Comparison of ENCODE assay signal across 8 cellular contexts in the genomic region with DNA sequence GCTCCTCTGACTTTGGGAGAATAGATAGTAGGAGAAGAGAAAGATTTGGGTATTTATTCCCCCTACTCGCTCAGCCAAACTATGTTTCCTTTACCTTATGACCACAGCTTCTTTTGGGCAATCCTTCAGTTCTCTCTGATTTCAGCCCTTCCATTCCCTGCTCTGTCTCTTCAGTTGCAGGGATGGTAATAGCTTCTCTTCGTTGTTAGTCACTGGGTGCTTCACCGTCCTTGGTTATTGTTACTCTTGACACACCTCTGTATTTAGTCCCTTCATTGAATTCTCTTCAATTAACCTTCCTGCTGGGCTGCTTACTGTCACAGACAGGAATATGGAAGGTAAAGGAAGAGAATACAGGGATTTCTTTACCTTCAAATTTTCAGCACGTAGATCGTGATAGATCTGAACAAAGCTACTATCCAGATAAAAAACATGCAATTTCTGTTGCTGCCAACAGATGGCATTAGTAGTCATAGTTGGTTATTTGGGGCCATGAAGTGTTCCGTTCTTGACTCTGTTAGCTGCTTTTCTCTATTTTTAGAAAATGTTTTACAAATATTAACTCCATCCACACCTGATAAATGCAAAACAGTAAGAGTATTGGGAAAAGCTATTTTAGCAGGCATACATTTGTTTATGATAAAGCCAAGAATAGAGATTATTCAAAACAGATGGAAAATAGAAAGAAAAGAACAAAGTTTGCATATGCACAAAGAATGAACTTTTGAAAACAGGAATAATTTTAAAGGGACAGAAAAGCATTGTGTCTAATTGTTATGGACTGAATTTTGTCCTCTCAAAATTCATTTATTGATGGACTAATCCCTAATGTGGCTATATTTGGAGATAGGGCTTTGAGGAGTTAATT. TPM values are rescaled to one million over a fixed set of nuclear protein-coding genes. Genes with fewer than 3 reads are reported as not detected.
A peak's percentile ranks its signal among the peaks of the same experiment; 100 is the strongest.
DNase-seq lines count a peak whose midpoint lies in the region; ATAC-seq, FAIRE-seq and TF ChIP-seq lines count a peak whose summit lies in the region.

No MANE protein-coding gene starts in this region.

- H4K20me1 ChIP-seq in GM23248 (ENCODE audit: insufficient read depth), result no peaks in the 10 kb centered on the region

- H3K27ac ChIP-seq in GM23248 (no peak overlapping the region), endodermal cell (ENCODE audit: low read depth, low read length) (no peak overlapping the region)

- H3K9me3 Mint-ChIP-seq in activated CD4-positive, alpha-beta T cell treated with anti-CD3 and anti-CD28 coated beads, Interleukin-2, amount 10 ng/mL, durations not matched to agents 24 days and 14 days, result no peaks in the 10 kb centered on the region
- peaks cover 6% of the 10 kb centered on the region for H3K9me3 Mint-ChIP-seq in endodermal cell

- H3K9me3 ChIP-seq in GM23248 (ENCODE audit: low read depth), result no peaks in the 10 kb centered on the region
- H3K9me3 ChIP-seq in endodermal cell (ENCODE audit: control insufficient read depth, low read length), result no peaks in the 10 kb centered on the region

- no peaks in the 10 kb centered on the region for H3K4me1 ChIP-seq in GM23248 (ENCODE audit: insufficient read depth)
- no peaks in the 10 kb centered on the region for H3K4me1 ChIP-seq in endodermal cell (ENCODE audit: control insufficient read depth, insufficient read depth, low read length)

- no peaks in the 10 kb centered on the region for H3F3A ChIP-seq in GM23248 (ENCODE audit: insufficient read depth)

- peak overlapping the region; percentile 87 for H2AFZ ChIP-seq in GM23248

- H3K4me3 ChIP-seq in GM23248 (peak overlapping the region; percentile 72), endodermal cell (ENCODE audit: low read length) (no peak overlapping the region)

- in situ Hi-C loops in GM23248 (cut with MboI), result loop anchor here (25.0 kb wide), 1 partner anchor 557 kb away; no protein-coding TSS in a partner anchor
- in situ Hi-C loops in KBM-7 (cut with MboI; ENCODE audit: low pct_unique_long_range_greater_than_20kb, low sequenced_read_pairs), result no loop called here

- peaks cover 5% of the 10 kb centered on the region for H3K4me1 Mint-ChIP-seq in activated CD4-positive, alpha-beta T cell treated with anti-CD3 and anti-CD28 coated beads, Interleukin-2, amount 10 ng/mL, durations not matched to agents 24 days and 14 days
- peaks cover 20% of the 10 kb centered on the region for H3K4me1 Mint-ChIP-seq in endodermal cell

- DNase-seq in activated CD4-positive, alpha-beta T cell treated with anti-CD3 and anti-CD28 coated beads, Interleukin-2, amount 10 ng/mL, durations not matched to agents 24 days and 14 days, result peak; percentile 69
- DNase-seq in activated CD4-positive, alpha-beta T cell treated with anti-CD3 and anti-CD28 coated beads, Interleukin-2, amount 50 U/mL, for 1 hour, result no peak
- peak; percentile 70 for DNase-seq in GM23248
- DNase-seq in KBM-7, result peak; percentile 43
- DNase-seq in RCC 7860 (ENCODE audit: low spot score), result peak; percentile 53
- DNase-seq in endodermal cell, result no peak
- peak; percentile 46 for DNase-seq in midbrain (lab: John Stamatoyannopoulos, UW)

- peak; percentile 86 for FAIRE-seq in RCC 7860 (lab: Jason Lieb, UNC)

- TF ChIP-seq CTCF in endodermal cell (conservative IDR thresholded peaks at IDR 0.05), result peak; percentile 87

- no peaks in the 10 kb centered on the region for H3K79me2 ChIP-seq in GM23248 (ENCODE audit: insufficient read depth)

- H3K4me2 ChIP-seq in GM23248 (ENCODE audit: unreplicated experiment), result peak overlapping the region; percentile 94

- H3K9ac ChIP-seq in GM23248, result peak overlapping the region; percentile 45
- H3K9ac ChIP-seq in endodermal cell (ENCODE audit: extremely low read depth, low read length, poor library complexity, severe bottlenecking), result no peak overlapping the region

- peaks cover 13% of the 10 kb centered on the region for H3K27me3 Mint-ChIP-seq in activated CD4-positive, alpha-beta T cell treated with anti-CD3 and anti-CD28 coated beads, Interleukin-2, amount 10 ng/mL, durations not matched to agents 24 days and 14 days
- H3K27me3 Mint-ChIP-seq in endodermal cell (ENCODE audit: insufficient read depth), result peaks cover 13% of the 10 kb centered on the region

- intact Hi-C loops in activated CD4-positive, alpha-beta T cell treated with anti-CD3 and anti-CD28 coated beads, Interleukin-2, amount 10 ng/mL, durations not matched to agents 24 days and 14 days (cut with micrococcal nuclease), result loop anchor here (1.0 kb wide), 2 partner anchors 174 to 579 kb away; no protein-coding TSS in a partner anchor

- no peaks in the 10 kb centered on the region for H3K36me3 Mint-ChIP-seq in activated CD4-positive, alpha-beta T cell treated with anti-CD3 and anti-CD28 coated beads, Interleukin-2, amount 10 ng/mL, durations not matched to agents 24 days and 14 days (ENCODE audit: low read depth)
- H3K36me3 Mint-ChIP-seq in endodermal cell (ENCODE audit: low read depth), result no peaks in the 10 kb centered on the region

- ATAC-seq in GM18520 (IDR thresholded peaks at IDR 0.05; ENCODE audit: unreplicated experiment), result no peak

- no peak overlapping the region for H3K4me3 Mint-ChIP-seq in activated CD4-positive, alpha-beta T cell treated with anti-CD3 and anti-CD28 coated beads, Interleukin-2, amount 10 ng/mL, durations not matched to agents 24 days and 14 days
- H3K4me3 Mint-ChIP-seq in endodermal cell, result peak overlapping the region; percentile 5

- no peaks in the 10 kb centered on the region for H3K9me2 ChIP-seq in GM23248 (ENCODE audit: insufficient read depth)

- no peak overlapping the region for H3K27ac Mint-ChIP-seq in activated CD4-positive, alpha-beta T cell treated with anti-CD3 and anti-CD28 coated beads, Interleukin-2, amount 10 ng/mL, durations not matched to agents 24 days and 14 days
- no peak overlapping the region for H3K27ac Mint-ChIP-seq in endodermal cell

- whole genome bisulfite sequencing in GM23248 (ENCODE audit: low coverage in 1 of 2, low lambda C conversion rate in 2 of 2, missing lambda C conversion rate in 2 of 2), 2 experiments, result 21 to 23% methylated on average over 6 of the region's 6 CpGs
- 38 to 47% methylated on average over 4 to 6 of the region's 6 CpGs for WGBS in endodermal cell (ENCODE audit: insufficient coverage in 1 of 2, insufficient read length in 1 of 2), 2 experiments

- H3K27me3 ChIP-seq in GM23248 (replicated peaks; ENCODE audit: insufficient read depth), result no peaks in the 10 kb centered on the region
- peaks cover 9% of the 10 kb centered on the region for H3K27me3 ChIP-seq in endodermal cell (ENCODE audit: control insufficient read depth, insufficient read depth, low read length, poor library complexity, severe bottlenecking)

- H3K36me3 ChIP-seq in GM23248 (ENCODE audit: low read depth), result no peaks in the 10 kb centered on the region
- H3K36me3 ChIP-seq in endodermal cell (ENCODE audit: control insufficient read depth, insufficient read depth, low read length), result no peaks in the 10 kb centered on the region

RNA-seq across cellular contexts. Expression of gene PTTG1IP2, which starts 14.0 kb away (rescaled TPM):
- not detected in 2 replicates for total RNA-seq in activated CD4-positive, alpha-beta T cell treated with anti-CD3 and anti-CD28 coated beads, Interleukin-2, amount 10 ng/mL, durations not matched to agents 24 days and 14 days
- total RNA-seq in GM23248 (2014; rRNA removed; shearing (Covaris generic)), result not detected in 2 replicates
- polyA plus RNA-seq in GM23248 (2016; fragmentation: Nextera tagmentation; extraction: Ambion mirVana), result not detected in 2 replicates
- not detected for total RNA-seq in endodermal cell
- polyA plus RNA-seq in endodermal cell (2013, experiment 1 of 2), result not detected
- not detected for polyA plus RNA-seq in endodermal cell (2013, experiment 2 of 2)

RNA-seq across cellular contexts. Expression of gene CLDN12, which starts 52.1 kb away (rescaled TPM):
- total RNA-seq in activated CD4-positive, alpha-beta T cell treated with anti-CD3 and anti-CD28 coated beads, Interleukin-2, amount 10 ng/mL, durations not matched to agents 24 days and 14 days, result 3.3 and 4.2 TPM in 2 replicates
- total RNA-seq in GM23248 (2014; rRNA removed; shearing (Covaris generic)), result 35.6 and 38.3 TPM in 2 replicates
- 24.1 and 24.3 TPM in 2 replicates for polyA plus RNA-seq in GM23248 (2016; fragmentation: Nextera tagmentation; extraction: Ambion mirVana)
- 10 to 100 TPM; 50.3 to 51.6 TPM for total RNA-seq in endodermal cell
- polyA plus RNA-seq in endodermal cell (2013, experiment 1 of 2), result 40.1 TPM
- polyA plus RNA-seq in endodermal cell (2013, experiment 2 of 2), result 37.2 TPM

Comparison
In these comparisons a context has a peak if more than half of its experiments do, and no peak if none do; other contexts are left out.
1. DNase-seq: peak in activated CD4-positive, alpha-beta T cell treated with anti-CD3 and anti-CD28 coated beads, Interleukin-2, amount 10 ng/mL, durations not matched to agents 24 days and 14 days (single experiment), GM23248 (single experiment), KBM-7 (single experiment), RCC 7860 (single experiment) and midbrain (single experiment); none in activated CD4-positive, alpha-beta T cell treated with anti-CD3 and anti-CD28 coated beads, Interleukin-2, amount 50 U/mL, for 1 hour (single experiment) and endodermal cell (single experiment).